Comparison of ENCODE assay signal across 8 cellular contexts in genomic region chr5:134561871-134562296, GRCh38. TPM values are rescaled to one million over a fixed set of nuclear protein-coding genes. Genes with fewer than 3 reads are reported as not detected.
A peak's percentile ranks its signal among the peaks of the same experiment; 100 is the strongest.
DNase-seq lines count a peak whose midpoint lies in the region; ATAC-seq, FAIRE-seq and TF ChIP-seq lines count a peak whose summit lies in the region.
"Had no signal": no experiment of that assay in that cellular context is flagged by ENCODE, and none has a peak within 500 bp of the region (broad histone marks: within the 10 kb centered on the region; RNA-seq: fewer than 3 reads in every experiment).

No MANE protein-coding gene starts in this region.

- peaks cover 14% of the 10 kb centered on the region; the same call in 1 of the 2 replicates for H3K79me2 ChIP-seq in Loucy (ENCODE audit: insufficient read depth, low read length)

- H3K4me3 Mint-ChIP-seq in endothelial cell (ENCODE audit: unreplicated experiment), result no peak overlapping the region

- no peak overlapping the region for H2AFZ ChIP-seq in Loucy (ENCODE audit: low read length)

- H3K9ac ChIP-seq in Loucy (ENCODE audit: low read depth, low read length, poor library complexity, severe bottlenecking), result no peak overlapping the region

- H3K4me3 ChIP-seq in GM06990 (replicated peaks; ENCODE audit: low read depth, low read length) (no peak overlapping the region), Loucy (ENCODE audit: low read length, poor library complexity, severe bottlenecking) (no peak overlapping the region), pancreas (no peak overlapping the region)
- H3K4me3 ChIP-seq: SK-N-MC had no signal

- ATAC-seq in pancreas (peak in 3 of 4 donors; percentile 50 to 54 (median 51)), GM18867 (IDR thresholded peaks at IDR 0.05; ENCODE audit: unreplicated experiment) (no peak)

- peak overlapping the region; percentile 83 for H3K27ac Mint-ChIP-seq in endothelial cell (ENCODE audit: unreplicated experiment)

- no peaks in the 10 kb centered on the region for H3K9me2 ChIP-seq in Loucy (replicated peaks; ENCODE audit: low read depth, low read length)

- DNase-seq in GM06990 (ENCODE audit: extremely low read depth, insufficient read length) (no peak), endothelial cell (ENCODE audit: low spot score) (peak; percentile 77), pancreas (peak in 1 of 6 donors; percentile 38), NCI-H2029 treated with DMSO at 0.1 percent for 48 hours (lab: John Stamatoyannopoulos, UW) (no peak)
- no peak for DNase-seq in stimulated activated naive CD4-positive, alpha-beta T cell (lab: John Stamatoyannopoulos, UW)

- H3K27ac ChIP-seq in pancreas, result no peak overlapping the region
- H3K27ac ChIP-seq: SK-N-MC had no signal

- no peaks in the 10 kb centered on the region for H3F3A ChIP-seq in Loucy (ENCODE audit: low read depth)

- peak; percentile 19 for TF ChIP-seq CTCF in GM06990 (IDR thresholded peaks at IDR 0.05; ENCODE audit: insufficient read depth, low read length, poor library complexity, severe bottlenecking)
- peak; percentile 40 for TF ChIP-seq CTCF in Loucy (conservative IDR thresholded peaks at IDR 0.05; ENCODE audit: low read length)
- peak; percentile 23 for TF ChIP-seq CTCF in endothelial cell (IDR thresholded peaks at IDR 0.05; ENCODE audit: unreplicated experiment)
- TF ChIP-seq CTCF in pancreas (IDR thresholded peaks at IDR 0.05), result no peak

- H3K27me3 ChIP-seq in GM06990 (replicated peaks; ENCODE audit: control insufficient read depth, insufficient read depth, low read length) (no peaks in the 10 kb centered on the region), Loucy (ENCODE audit: insufficient read depth, low read length, poor library complexity, severe bottlenecking) (no peaks in the 10 kb centered on the region), pancreas (no peaks in the 10 kb centered on the region)

- no peaks in the 10 kb centered on the region for H3K9me3 ChIP-seq in Loucy (ENCODE audit: insufficient read depth, low read depth, low read length)
- no peaks in the 10 kb centered on the region for H3K9me3 ChIP-seq in pancreas

- H3K36me3 ChIP-seq in GM06990 (ENCODE audit: control insufficient read depth, insufficient read depth, low read length) (peaks cover 68% of the 10 kb centered on the region), Loucy (ENCODE audit: insufficient read depth, low read length) (peaks cover 74% of the 10 kb centered on the region; the same call in 1 of the 2 replicates), pancreas (peaks cover 0 to 68% (median 47%) of the 10 kb centered on the region in 3 donors)

- WGBS in pancreas, 2 donors, result 75 to 79% methylated on average over 9 of the region's 9 CpGs

- intact Hi-C loops in pancreas (cut with DNase I), result no loop called here

- peaks cover 12% of the 10 kb centered on the region for H3K27me3 Mint-ChIP-seq in endothelial cell (ENCODE audit: unreplicated experiment)

- H3K4me2 ChIP-seq in Loucy (ENCODE audit: low read depth, low read length, poor library complexity, severe bottlenecking), result no peak overlapping the region

- no peak for FAIRE-seq in pancreas (lab: Jason Lieb, UNC)

- peaks cover 8% of the 10 kb centered on the region for H3K36me3 Mint-ChIP-seq in endothelial cell (ENCODE audit: low read depth, unreplicated experiment)

- H3K4me1 Mint-ChIP-seq in endothelial cell (ENCODE audit: unreplicated experiment), result peaks cover 11% of the 10 kb centered on the region

- peaks cover 5% of the 10 kb centered on the region for H4K20me1 ChIP-seq in Loucy (ENCODE audit: insufficient read depth, low read length, poor library complexity, severe bottlenecking)

- H3K4me1 ChIP-seq in Loucy (ENCODE audit: insufficient read depth, low read length, poor library complexity, severe bottlenecking) (no peaks in the 10 kb centered on the region), pancreas (no peaks in the 10 kb centered on the region)

- peaks cover 1% of the 10 kb centered on the region for H3K9me3 Mint-ChIP-seq in endothelial cell (ENCODE audit: unreplicated experiment)

RNA-seq across cellular contexts. Expression of gene JADE2, which starts 36.4 kb away (rescaled TPM):
- total RNA-seq in endothelial cell (ENCODE audit: unreplicated experiment), result 3.0 TPM
- 10 to 100 TPM; 25.7 to 42.7 (median 27.4) TPM for total RNA-seq in pancreas
- polyA plus RNA-seq in pancreas, result 10 to 100 TPM in 1 of 2 donors, 1 to 10 TPM in 1; 9.6 to 12.6 TPM

Comparison
In these comparisons a context has a peak if more than half of its experiments do, and no peak if none do; other contexts are left out.
1. CTCF ChIP-seq: peak in GM06990 (single experiment), Loucy (single experiment) and endothelial cell (single experiment); none in pancreas (0 of 4).